Comparison of ENCODE assay signal across 30 cellular contexts in genomic region chr7:148607151-148607661, GRCh38. TPM values are rescaled to one million over a fixed set of nuclear protein-coding genes. Genes with fewer than 3 reads are reported as not detected.
DNase-seq lines count a peak whose midpoint lies in the region; ATAC-seq and TF ChIP-seq lines count a peak whose summit lies in the region.
"Had no signal": no experiment of that assay in that cellular context is flagged by ENCODE, and none has a peak within 500 bp of the region (broad histone marks: within the 10 kb centered on the region; RNA-seq: fewer than 3 reads in every experiment).

No MANE protein-coding gene starts in this region.

- H2BK12ac ChIP-seq in trophoblast cell (ENCODE audit: low read length) = no peak overlapping the region

- H3K36me3 ChIP-seq in HUES64 (ENCODE audit: insufficient read depth, low read length) = no peaks in the 10 kb centered on the region
- H3K36me3 ChIP-seq in WERI-Rb-1 = peaks cover 3% of the 10 kb centered on the region; the same call in 1 of the 2 replicates
- H3K36me3 ChIP-seq in iPS-18a (ENCODE audit: control insufficient read depth, low read depth, low read length) = no peaks in the 10 kb centered on the region
- no peaks in the 10 kb centered on the region for H3K36me3 ChIP-seq in trophoblast cell (ENCODE audit: control insufficient read depth in 1 of 2, insufficient read depth in 2 of 2, low read length in 2 of 2)
- no peaks in the 10 kb centered on the region for H3K36me3 ChIP-seq in stomach
- H3K36me3 ChIP-seq: ascending aorta, right lobe of liver had no signal

- TF ChIP-seq POLR2A in stomach (IDR thresholded peaks at IDR 0.05) = no peak

- no peak overlapping the region for H3K18ac ChIP-seq in trophoblast cell (ENCODE audit: low read length)

- H2BK5ac ChIP-seq in trophoblast cell (ENCODE audit: low read depth, low read length, poor library complexity) = no peak overlapping the region

- peaks cover 35% of the 10 kb centered on the region for H3K79me1 ChIP-seq in trophoblast cell (ENCODE audit: low read length)

- 0 out of 2 replicates have a peak overlapping the region, but pooled peaks have one; percentile 13 for H3K9ac ChIP-seq in HUES64 (ENCODE audit: low read depth, low read length)
- peak overlapping the region; percentile 59 for H3K9ac ChIP-seq in iPS-18a (ENCODE audit: low read length)
- no peak overlapping the region for H3K9ac ChIP-seq in trophoblast cell (ENCODE audit: low read length)

- H2AK5ac ChIP-seq in trophoblast cell (ENCODE audit: low read length) = no peak overlapping the region

- no peak overlapping the region for H4K91ac ChIP-seq in trophoblast cell (ENCODE audit: low read depth, low read length)

- H3K27me3 ChIP-seq in HUES64 (ENCODE audit: insufficient read depth, low read length) = no peaks in the 10 kb centered on the region
- H3K27me3 ChIP-seq in WERI-Rb-1 (ENCODE audit: insufficient read depth, low read depth, severe bottlenecking) = no peaks in the 10 kb centered on the region
- no peaks in the 10 kb centered on the region for H3K27me3 ChIP-seq in iPS-18a (ENCODE audit: control insufficient read depth, insufficient read depth, low read length)
- no peaks in the 10 kb centered on the region for H3K27me3 ChIP-seq in trophoblast cell (ENCODE audit: insufficient read depth, low read length)
- peaks cover 0 to 5% (median 0%) of the 10 kb centered on the region in 3 donors for H3K27me3 ChIP-seq in stomach
- H3K27me3 ChIP-seq: ascending aorta, right lobe of liver had no signal

- no peak overlapping the region for H2BK120ac ChIP-seq in trophoblast cell (ENCODE audit: insufficient read depth, low read length, poor library complexity)

- H4K8ac ChIP-seq in trophoblast cell (ENCODE audit: low read depth, low read length) = no peak overlapping the region

- TF ChIP-seq EP300 in stomach (IDR thresholded peaks at IDR 0.05) = no peak

- H3K9me3 ChIP-seq in HUES64 (ENCODE audit: insufficient read depth, low read depth, low read length) (no peaks in the 10 kb centered on the region), WERI-Rb-1 (ENCODE audit: severe bottlenecking) (peaks cover 6% of the 10 kb centered on the region), iPS-18a (ENCODE audit: control insufficient read depth, low read depth, low read length) (no peaks in the 10 kb centered on the region), trophoblast cell (ENCODE audit: insufficient read depth, low read depth, low read length) (peaks cover 2% of the 10 kb centered on the region), stomach (no peaks in the 10 kb centered on the region)
- H3K9me3 ChIP-seq: ascending aorta, right lobe of liver had no signal

- TF ChIP-seq CTCF in WERI-Rb-1 (IDR thresholded peaks at IDR 0.05; ENCODE audit: low read depth, low read length) (no peak), stomach (IDR thresholded peaks at IDR 0.05) (no peak)

- no peak overlapping the region for H3K14ac ChIP-seq in trophoblast cell (ENCODE audit: low read length)

- no peak overlapping the region for H3K4me3 ChIP-seq in HUES64 (ENCODE audit: low read length)
- H3K4me3 ChIP-seq in WERI-Rb-1 (ENCODE audit: low read depth, low read length) = no peak overlapping the region
- H3K4me3 ChIP-seq in iPS-18a (ENCODE audit: low read length) = peak overlapping the region; percentile 42
- no peak overlapping the region for H3K4me3 ChIP-seq in trophoblast cell (ENCODE audit: low read depth, low read length)
- H3K4me3 ChIP-seq in stomach = no peak overlapping the region
- H3K4me3 ChIP-seq: ascending aorta, right lobe of liver had no signal

- no peak overlapping the region for H3K4ac ChIP-seq in trophoblast cell (ENCODE audit: low read depth, low read length)

- no peak for ATAC-seq in GM21381 (IDR thresholded peaks at IDR 0.05; ENCODE audit: unreplicated experiment)
- ATAC-seq: activated CD8-positive, alpha-beta T cell treated with anti-CD3 and anti-CD28 coated beads, Interleukin-2, amount 10 ng/mL, durations not matched to agents 7 days and 5 days; HepG2; left ventricle myocardium superior; natural killer cell treated with Interleukin-12 subunit alpha and Interleukin-12 subunit beta and Interleukin-15 and Interleukin-18, amount 100 ng/mL, for 72 hours; right lobe of liver had no signal

- H3K4me1 ChIP-seq in HUES64 (ENCODE audit: insufficient read depth, low read length) (peaks cover 21% of the 10 kb centered on the region), iPS-18a (ENCODE audit: control insufficient read depth, low read depth, low read length) (peaks cover 21% of the 10 kb centered on the region), trophoblast cell (ENCODE audit: control insufficient read depth in 1 of 2, insufficient read depth in 2 of 2, low read length in 2 of 2) (peaks cover 15 to 24% of the 10 kb centered on the region in 2 experiments), stomach (peaks cover 0 to 5% (median 0%) of the 10 kb centered on the region in 4 donors)
- H3K4me1 ChIP-seq: ascending aorta, right lobe of liver had no signal

- 2% methylated on average over 4 of the region's 4 CpGs for WGBS in HUES64
- no CpG with 5 or more reads among the region's 4 CpGs for WGBS in trophoblast cell (ENCODE audit: extremely low coverage, insufficient coverage, insufficient read length)
- WGBS in stomach, 5 donors = 26 to 46% (median 41%) methylated on average over 4 of the region's 4 CpGs

- H3K23ac ChIP-seq in trophoblast cell (ENCODE audit: low read length) = no peak overlapping the region

- intact Hi-C loops in stomach (cut with DNase I; ENCODE audit: low total_unique reads) = no loop called here

- peak overlapping the region; percentile 28 for H3K4me2 ChIP-seq in trophoblast cell (ENCODE audit: low read length)

- no peak for DNase-seq in WERI-Rb-1
- peak in 1 of 2 donors; percentile 8 for DNase-seq in trophoblast cell
- no peak for DNase-seq in DMS79 (lab: John Stamatoyannopoulos, UW)
- DNase-seq in stomach = no peak
- DNase-seq: activated CD4-positive, CD25-positive, alpha-beta regulatory T cell; activated CD8-positive, alpha-beta T cell treated with anti-CD3 and anti-CD28 coated beads, Interleukin-2, amount 10 ng/mL, durations not matched to agents 7 days and 5 days; activated effector memory CD4-positive, alpha-beta T cell treated with Interleukin-2 at 50 U/mL for 16 hours; activated naive CD8-positive, alpha-beta T cell treated with anti-CD3 and anti-CD28 coated beads for 36 hours; activated T-cell treated with anti-CD3 and anti-CD28 coated beads for 4 hours; left ventricle myocardium superior; NCI-H1048; NCI-H1694 treated with DMSO at 0.1 percent for 48 hours; NCI-H226; NCI-H748 treated with DMSO at 0.1 percent for 48 hours; posterior cingulate gyrus; right lobe of liver; RPMI8226; stimulated activated CD4-positive, alpha-beta T cell treated with anti-CD3 and anti-CD28 coated beads, Interleukin-4, amount 100 ng/mL, for 4 hours had no signal

- peak overlapping the region; percentile 56 for H3K27ac ChIP-seq in HUES64 (ENCODE audit: low read depth, low read length)
- H3K27ac ChIP-seq in WERI-Rb-1 = peak overlapping the region; percentile 41; the same call in 1 of the 2 replicates
- peak overlapping the region; percentile 83 for H3K27ac ChIP-seq in iPS-18a (ENCODE audit: low read length)
- H3K27ac ChIP-seq in trophoblast cell (ENCODE audit: low read depth, low read length) = peak overlapping the region; percentile 95
- H3K27ac ChIP-seq in stomach = no peak overlapping the region
- H3K27ac ChIP-seq: ascending aorta, right lobe of liver had no signal

- H2AFZ ChIP-seq in trophoblast cell (ENCODE audit: insufficient read depth, low read length, poor library complexity) = no peak overlapping the region

- H4K12ac ChIP-seq in trophoblast cell (ENCODE audit: low read depth, low read length) = no peak overlapping the region

- peaks cover 7% of the 10 kb centered on the region for H3K79me2 ChIP-seq in trophoblast cell (ENCODE audit: control insufficient read depth, insufficient read depth, low read length, poor library complexity)

RNA-seq across cellular contexts. Expression of gene C7orf33, which starts 16.6 kb away (rescaled TPM):
- not detected for polyA plus RNA-seq in HUES64 (2013, experiment 1 of 2)
- not detected for polyA plus RNA-seq in HUES64 (2013, experiment 2 of 2)
- 0.10 TPM in 1 of 2 replicates, not detected in the other for polyA plus RNA-seq in trophoblast cell (2013)
- total RNA-seq in stomach = not detected
- polyA plus RNA-seq in stomach = not detected
- total RNA-seq: activated CD8-positive, alpha-beta T cell treated with anti-CD3 and anti-CD28 coated beads, Interleukin-2, amount 10 ng/mL, durations not matched to agents 7 days and 5 days; activated naive CD8-positive, alpha-beta T cell treated with anti-CD3 and anti-CD28 coated beads for 36 hours; ascending aorta; cardiac septum; H4; HepG2; left ventricle myocardium superior; mononuclear cell; natural killer cell treated with Interleukin-12 subunit alpha and Interleukin-12 subunit beta and Interleukin-15 and Interleukin-18, amount 100 ng/mL, for 72 hours; right lobe of liver; SK-MEL-5 had no signal
- polyA plus RNA-seq: CD14-positive monocyte, HepG2, thymus had no signal

Comparison
In these comparisons a context has a peak if more than half of its experiments do, and no peak if none do; other contexts are left out.
1. H3K27ac ChIP-seq: peak in HUES64 (single experiment), WERI-Rb-1 (single experiment), iPS-18a (single experiment) and trophoblast cell (single experiment); none in stomach (0 of 5).